Comparison of ENCODE assay signal across 18 cellular contexts in the genomic region with DNA sequence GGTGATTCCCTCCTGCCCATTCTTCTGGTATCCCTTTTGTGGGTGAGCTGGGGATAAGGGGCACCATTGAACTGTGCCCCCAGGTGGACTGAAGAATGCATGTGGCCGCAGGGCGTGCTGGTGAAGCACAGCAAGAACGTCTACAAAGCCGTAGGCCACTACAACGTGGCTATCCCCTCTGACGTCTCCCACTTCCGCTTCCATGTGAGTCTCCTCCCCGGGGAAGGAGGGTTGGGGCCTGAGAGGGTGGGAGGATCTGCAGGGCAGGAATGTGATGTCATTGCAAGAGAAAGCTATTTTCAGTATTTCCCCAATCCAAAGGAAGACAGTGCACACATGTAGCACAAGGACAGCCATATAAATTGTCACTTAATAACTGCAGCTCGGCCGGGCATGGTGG. TPM values are rescaled to one million over a fixed set of nuclear protein-coding genes. Genes with fewer than 3 reads are reported as not detected.
DNase-seq lines count a peak whose midpoint lies in the region; ATAC-seq and TF ChIP-seq lines count a peak whose summit lies in the region.
"Had no signal": no experiment of that assay in that cellular context is flagged by ENCODE, and none has a peak within 500 bp of the region (broad histone marks: within the 10 kb centered on the region; RNA-seq: fewer than 3 reads in every experiment).

No MANE protein-coding gene starts in this region.

- peak; percentile 60 for DNase-seq in Ammon's horn (ENCODE audit: low spot score)
- DNase-seq in MV-4-11 (lab: John Stamatoyannopoulos, UW): peak; percentile 97
- peak; percentile 8 for DNase-seq in astrocyte of the spinal cord (ENCODE audit: low read depth, low spot score)
- DNase-seq in right cardiac atrium: peak in 2 of 3 donors; percentile 51 to 70
- DNase-seq in GM10248 (ENCODE audit: extremely low spot score): no peak
- DNase-seq in vagina (ENCODE audit: extremely low spot score in 2 of 2): no peak
- DNase-seq in activated CD4-positive, alpha-beta T cell treated with anti-CD3 and anti-CD28 coated beads for 48 hours: no peak
- DNase-seq in T-helper 9 cell: no peak
- DNase-seq: activated naive CD8-positive, alpha-beta T cell treated with anti-CD3 and anti-CD28 coated beads, Interleukin-2, amount 50 U/mL, for 24 hours; DMS53; KBM-7; NCI-H1092 treated with DMSO at 0.1 percent for 48 hours; NCI-H2107; NCI-H526; stimulated activated CD4-positive, alpha-beta T cell treated with anti-CD3 and anti-CD28 coated beads, Interleukin-15, amount 100 ng/mL, for 24 hours had no signal

- no peak for TF ChIP-seq POLR2A in vagina (IDR thresholded peaks at IDR 0.05)

- POLR2A ChIA-PET in GM10248 (lab: Yijun Ruan, JAX): no interaction called here

- no peaks in the 10 kb centered on the region for H3K9me3 ChIP-seq in right cardiac atrium (ENCODE audit: control insufficient read depth, low read length)
- H3K9me3 ChIP-seq in vagina: no peaks in the 10 kb centered on the region
- H3K9me3 ChIP-seq: neutrophil had no signal

- TF ChIP-seq CTCF in astrocyte of the spinal cord (IDR thresholded peaks at IDR 0.05; ENCODE audit: low read depth, low read length) (no peak), GM10248 (IDR thresholded peaks at IDR 0.05; ENCODE audit: control extremely low read depth, extremely low read depth, low read depth, missing control alignments) (no peak), vagina (IDR thresholded peaks at IDR 0.05) (no peak)

- no peaks in the 10 kb centered on the region for H3K4me1 ChIP-seq in right cardiac atrium (ENCODE audit: control insufficient read depth, insufficient read depth, low read length)
- no peaks in the 10 kb centered on the region for H3K4me1 ChIP-seq in vagina

- WGBS in right cardiac atrium: 63% methylated on average over 10 of the region's 10 CpGs

- H3K4me3 ChIP-seq in astrocyte of the spinal cord (ENCODE audit: low read depth, low read length) (no peak overlapping the region), right cardiac atrium (ENCODE audit: low read length) (no peak overlapping the region), vagina (no peak overlapping the region)
- H3K4me3 ChIP-seq: cardiac muscle cell, SK-N-MC had no signal

- H3K27me3 ChIP-seq in right cardiac atrium (ENCODE audit: control insufficient read depth, insufficient read depth) (no peaks in the 10 kb centered on the region), vagina (no peaks in the 10 kb centered on the region)
- H3K27me3 ChIP-seq: cardiac muscle cell, neutrophil had no signal

- in situ Hi-C loops in astrocyte of the spinal cord (cut with HindIII; ENCODE audit: low sequenced_read_pairs): no loop called here

- intact Hi-C loops in right cardiac atrium (cut with DNase I) (no loop called here), vagina (cut with DNase I) (no loop called here)

- CTCF ChIA-PET in GM10248 (lab: Yijun Ruan, JAX): interaction anchor here (1.2 to 2.0 kb wide), 4 partner anchors 8 to 62 kb away, joined by 3 to 7 read pairs (median 4); partner anchors contain the start of gene KPNA6

- H3K36me3 ChIP-seq in vagina: peaks cover 0 to 42% of the 10 kb centered on the region in 2 donors

- ATAC-seq in right cardiac atrium: peak; percentile 48 to 63
- ATAC-seq: activated naive CD8-positive, alpha-beta T cell treated with anti-CD3 and anti-CD28 coated beads, Interleukin-2, amount 50 U/mL, for 24 hours had no signal

- H3K27ac ChIP-seq in right cardiac atrium (ENCODE audit: low read length) (no peak overlapping the region), vagina (no peak overlapping the region)
- H3K27ac ChIP-seq: neutrophil had no signal

RNA-seq across cellular contexts. Expression of gene KPNA6, which starts 7.5 kb away (rescaled TPM):
- total RNA-seq in right cardiac atrium: 10 to 100 TPM; 72.4 to 79.7 (median 75.8) TPM
- polyA plus RNA-seq in right cardiac atrium: 14.7 TPM
- 28.7 TPM for total RNA-seq in vagina

RNA-seq across cellular contexts. Expression of gene TMEM39B, which starts 27.6 kb away (rescaled TPM):
- total RNA-seq in right cardiac atrium (10 to 100 TPM in 1 of 4 donors, 1 to 10 TPM in 3; 8.0 to 11.1 (median 8.6) TPM), vagina (8.3 TPM)
- polyA plus RNA-seq in right cardiac atrium: 6.2 TPM

Comparison
In these comparisons a context has a peak if more than half of its experiments do, and no peak if none do; other contexts are left out.
1. DNase-seq: peak in Ammon's horn (single experiment), MV-4-11 (single experiment), astrocyte of the spinal cord (single experiment) and right cardiac atrium (2 of 3); none in GM10248 (single experiment), vagina (0 of 2), activated CD4-positive, alpha-beta T cell treated with anti-CD3 and anti-CD28 coated beads for 48 hours (single experiment) and T-helper 9 cell (single experiment).